11 cellular contexts compared by ENCODE assay signal in genomic region chr6:82013561-82014275, GRCh38.
A peak's percentile ranks its signal among the peaks of the same experiment; 100 is the strongest.
DNase-seq lines count a peak whose midpoint lies in the region; ATAC-seq and TF ChIP-seq lines count a peak whose summit lies in the region.
"Had no signal": no experiment of that assay in that cellular context is flagged by ENCODE, and none has a peak within 500 bp of the region (broad histone marks: within the 10 kb centered on the region; RNA-seq: fewer than 3 reads in every experiment).

No MANE protein-coding gene starts in this region.

- H3K36me3 ChIP-seq in lower lobe of right lung, result no peaks in the 10 kb centered on the region
- H3K36me3 ChIP-seq: ovary had no signal

- peaks cover 29% of the 10 kb centered on the region for H3K4me1 ChIP-seq in lower lobe of right lung

- ATAC-seq in Right ventricle myocardium inferior (peak; percentile 81), lower lobe of right lung (peak; percentile 34 to 39)
- ATAC-seq: activated CD8-positive, alpha-beta memory T cell treated with anti-CD3 and anti-CD28 coated beads, Interleukin-2, amount 10 ng/mL, durations not matched to agents 7 days and 5 days had no signal

- H3K27me3 ChIP-seq in lower lobe of right lung (ENCODE audit: low read depth), result no peaks in the 10 kb centered on the region
- H3K27me3 ChIP-seq: ovary had no signal

- intact Hi-C loops in Right ventricle myocardium inferior (cut with DNase I), result loop anchor here (10.0 kb wide), 2 partner anchors 109 to 179 kb away; no protein-coding TSS in a partner anchor
- intact Hi-C loops in cardiac septum (cut with DNase I), result loop anchor here (10.0 kb wide), 1 partner anchor 259 kb away; the partner anchor contains the start of gene TENT5A
- intact Hi-C loops in lower lobe of right lung (cut with DNase I), result no loop called here

- peak overlapping the region; percentile 60 for H3K27ac ChIP-seq in lower lobe of right lung
- H3K27ac ChIP-seq: SK-N-MC had no signal

- no peaks in the 10 kb centered on the region for H3K9me3 ChIP-seq in lower lobe of right lung
- H3K9me3 ChIP-seq: ovary had no signal

- TF ChIP-seq CTCF in epithelial cell of esophagus (IDR thresholded peaks at IDR 0.05; ENCODE audit: insufficient read depth, low read depth, low read length, missing control alignments) (no peak), lower lobe of right lung (IDR thresholded peaks at IDR 0.05) (no peak)

- H3K4me3 ChIP-seq in epithelial cell of esophagus (ENCODE audit: low read length) (no peak overlapping the region), lower lobe of right lung (no peak overlapping the region)
- H3K4me3 ChIP-seq: ovary, SK-N-MC had no signal

- DNase-seq in Right ventricle myocardium inferior (ENCODE audit: missing footprints), result no peak
- no peak for DNase-seq in cardiac septum (ENCODE audit: low spot score)
- peak; percentile 67 for DNase-seq in epithelial cell of esophagus (ENCODE audit: low read depth)
- DNase-seq in lower lobe of right lung, result no peak
- DNase-seq in NCI-H69 (lab: John Stamatoyannopoulos, UW), result no peak
- no peak for DNase-seq in SIG-M5 treated with dmso at 0.1 percent for 504 hours (lab: John Stamatoyannopoulos, UW; ENCODE audit: unreplicated experiment)
- no peak for DNase-seq in HUDEP-2 (lab: John Stamatoyannopoulos, UW; ENCODE audit: unreplicated experiment in 76 of 76)
- DNase-seq in middle frontal gyrus (ENCODE audit: extremely low spot score, low spot score), result no peak
- DNase-seq: activated CD8-positive, alpha-beta memory T cell treated with anti-CD3 and anti-CD28 coated beads, Interleukin-2, amount 10 ng/mL, durations not matched to agents 7 days and 5 days had no signal
